ENCODE assay signal across 8 cellular contexts in the genomic region with DNA sequence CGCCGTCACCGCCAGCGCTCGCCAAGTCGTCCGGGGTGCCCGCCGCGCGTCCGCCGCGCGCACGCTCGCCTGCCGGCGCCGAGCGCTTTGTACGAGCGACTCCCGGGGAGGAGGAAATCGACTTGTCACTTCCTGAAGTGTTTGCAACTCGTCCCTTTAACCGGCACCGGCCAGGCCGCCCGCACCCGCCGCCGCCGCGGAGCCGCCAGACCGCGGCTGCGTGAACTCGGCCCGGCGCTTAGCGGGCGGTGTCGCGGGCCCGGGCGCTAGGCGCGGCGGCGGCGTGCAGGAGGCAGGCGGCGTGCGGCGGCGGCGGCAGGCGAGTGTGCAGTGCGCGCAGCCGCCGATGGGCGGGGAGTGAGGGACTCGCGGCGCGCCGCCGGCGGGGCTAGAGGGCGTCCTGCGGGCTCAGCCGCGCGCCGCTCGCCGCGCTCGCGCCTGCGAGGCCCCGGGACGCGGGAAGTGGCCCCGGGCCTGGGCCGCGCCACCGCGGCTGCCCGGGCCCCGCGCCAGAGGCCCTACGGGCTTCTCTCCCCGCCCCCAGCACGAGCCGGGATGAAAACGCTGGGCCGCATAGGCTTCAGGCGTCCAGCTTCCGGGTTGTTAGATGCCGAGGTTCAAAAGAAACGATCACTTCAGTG. TPM values are rescaled to one million over a fixed set of nuclear protein-coding genes. Genes with fewer than 3 reads are reported as not detected.
DNase-seq lines count a peak whose midpoint lies in the region; ATAC-seq, FAIRE-seq and TF ChIP-seq lines count a peak whose summit lies in the region.

A gene with protein sequence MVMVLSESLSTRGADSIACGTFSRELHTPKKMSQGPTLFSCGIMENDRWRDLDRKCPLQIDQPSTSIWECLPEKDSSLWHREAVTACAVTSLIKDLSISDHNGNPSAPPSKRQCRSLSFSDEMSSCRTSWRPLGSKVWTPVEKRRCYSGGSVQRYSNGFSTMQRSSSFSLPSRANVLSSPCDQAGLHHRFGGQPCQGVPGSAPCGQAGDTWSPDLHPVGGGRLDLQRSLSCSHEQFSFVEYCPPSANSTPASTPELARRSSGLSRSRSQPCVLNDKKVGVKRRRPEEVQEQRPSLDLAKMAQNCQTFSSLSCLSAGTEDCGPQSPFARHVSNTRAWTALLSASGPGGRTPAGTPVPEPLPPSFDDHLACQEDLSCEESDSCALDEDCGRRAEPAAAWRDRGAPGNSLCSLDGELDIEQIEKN (minus strand): TSS at position 332 of the 641 bp plus-strand sequence. CDS start 37,665 bp downstream, outside the sequence.

- peak within 1 kb of the TSS; percentile 97 for H3K4me3 Mint-ChIP-seq in nephron progenitor cell

- H3K27ac ChIP-seq in HL-60 (replicated peaks) (peak within 1 kb of the TSS; percentile 84), stomach (peak within 1 kb of the TSS; percentile 87 to 97 (median 90))

- no peak for TF ChIP-seq EP300 in stomach (IDR thresholded peaks at IDR 0.05)

- WGBS in stomach, 5 donors: 0 to 3% (median 0%) methylated on average over 4 to 103 of the region's 105 CpGs

- peak within 1 kb of the TSS; percentile 77 for H3K4me3 ChIP-seq in HL-60 (replicated peaks; ENCODE audit: insufficient read depth, low read length)
- H3K4me3 ChIP-seq in stomach: peak within 1 kb of the TSS; percentile 58 to 88 (median 74)

- peak within 1 kb of the TSS; percentile 90 for H3K27ac Mint-ChIP-seq in nephron progenitor cell

- peaks cover 0 to 7% (median 6%) of the 10 kb centered on the region in 4 donors for H3K36me3 ChIP-seq in stomach

- intact Hi-C loops in stomach (cut with DNase I; ENCODE audit: low total_unique reads): loop anchor here (5.0 kb wide), 1 partner anchor 207 kb away; no protein-coding TSS in a partner anchor

- H3K36me3 Mint-ChIP-seq in nephron progenitor cell (ENCODE audit: low read depth): no peaks in the 10 kb centered on the region

- TF ChIP-seq CTCF in D721Med (IDR thresholded peaks at IDR 0.05; ENCODE audit: insufficient read depth, missing control alignments): peak; percentile 5
- TF ChIP-seq CTCF in HL-60 (IDR thresholded peaks at IDR 0.05; ENCODE audit: insufficient read depth, low read length): no peak
- no peak for TF ChIP-seq CTCF in nephron progenitor cell (IDR thresholded peaks at IDR 0.05)
- TF ChIP-seq CTCF in stomach (IDR thresholded peaks at IDR 0.05): peak in 1 of 7 experiments; percentile 45

- TF ChIP-seq POLR2A in Raji (IDR thresholded peaks at IDR 0.05; ENCODE audit: insufficient read depth, low read depth, low read length) (peak; percentile 55), stomach (IDR thresholded peaks at IDR 0.05) (no peak)

- H3K9me3 ChIP-seq in stomach: no peaks in the 10 kb centered on the region

- H3K4me1 Mint-ChIP-seq in nephron progenitor cell: peaks cover 56% of the 10 kb centered on the region

- H3K27me3 Mint-ChIP-seq in nephron progenitor cell (ENCODE audit: low read depth, poor library complexity): peaks cover 2% of the 10 kb centered on the region

- peak; percentile 65 for ATAC-seq in GM19467 (IDR thresholded peaks at IDR 0.05; ENCODE audit: unreplicated experiment)

- H3K27me3 ChIP-seq in HL-60 (ENCODE audit: insufficient read depth, poor library complexity, severe bottlenecking) (no peaks in the 10 kb centered on the region), stomach (no peaks in the 10 kb centered on the region)

- peaks cover 47 to 72% (median 60%) of the 10 kb centered on the region in 4 donors for H3K4me1 ChIP-seq in stomach

- no peaks in the 10 kb centered on the region for H3K9me3 Mint-ChIP-seq in nephron progenitor cell

- FAIRE-seq in D721Med (lab: Jason Lieb, UNC): no peak

- DNase-seq in D721Med (ENCODE audit: insufficient read length, low spot score): no peak
- DNase-seq in HL-60 (ENCODE audit: low read depth in 1 of 2, low spot score in 1 of 2): peak; percentile 67 to 79
- DNase-seq in activated effector memory CD4-positive, alpha-beta T cell treated with anti-CD3 and anti-CD28 coated beads, Interleukin-2, amount 50 U/mL, for 16 hours: peak; percentile 93
- peak; percentile 53 for DNase-seq in fibroblast of the conjunctiva (ENCODE audit: low read depth)
- peak; percentile 88 for DNase-seq in nephron progenitor cell
- DNase-seq in stomach: peak; percentile 87

RNA-seq across cellular contexts. Expression of the gene that starts here (rescaled TPM):
- total RNA-seq in stomach: 10 to 100 TPM in 4 of 5 donors, 1 to 10 TPM in 1; 9.4 to 46.9 (median 19.3) TPM
- 1 to 10 TPM; 5.7 to 9.3 (median 8.2) TPM for polyA plus RNA-seq in stomach
